ENCODE assay signal across 28 cellular contexts in genomic region chr1:221841983-221842335, GRCh38.
"Had no signal": no experiment of that assay in that cellular context is flagged by ENCODE, and none has a peak within 500 bp of the region (broad histone marks: within the 10 kb centered on the region; RNA-seq: fewer than 3 reads in every experiment).

No MANE protein-coding gene starts in this region.

- H3K4me3 Mint-ChIP-seq: activated B cell treated with CpG ODN at 0.5 μM for 24 hours; activated naive CD8-positive, alpha-beta T cell; mesothelial cell of epicardium; naive thymus-derived CD4-positive, alpha-beta T cell; stimulated activated effector memory CD8-positive, alpha-beta T cell treated with anti-CD3 and anti-CD28 coated beads, Interleukin-12 subunit alpha, Interleukin-12 subunit beta, amount 100 ng/mL, for 72 hours; stimulated activated naive CD8-positive, alpha-beta T cell treated with anti-CD3 and anti-CD28 coated beads, Interleukin-15, Interleukin-2, amounts not matched to agents 100 ng/mL and 50 ng/mL, for 24 hours; T-helper 17 cell; type B pancreatic cell had no signal

- H3K4me1 ChIP-seq: adrenal gland, uterus had no signal

- H3K27me3 ChIP-seq: adrenal gland, body of pancreas, gastroesophageal sphincter, ovary, right lobe of liver, uterus had no signal

- H3K36me3 Mint-ChIP-seq: activated naive CD8-positive, alpha-beta T cell; mesothelial cell of epicardium; type B pancreatic cell had no signal

- H3K36me3 ChIP-seq: adrenal gland, gastroesophageal sphincter, ovary, right lobe of liver, uterus had no signal

- H3K27ac ChIP-seq: adrenal gland, body of pancreas, gastroesophageal sphincter, ovary, right lobe of liver, uterus had no signal

- H3K9me3 Mint-ChIP-seq: activated B cell treated with CpG ODN at 0.5 μM for 24 hours; mesothelial cell of epicardium; stimulated activated effector memory CD8-positive, alpha-beta T cell treated with anti-CD3 and anti-CD28 coated beads, Interleukin-12 subunit alpha, Interleukin-12 subunit beta, amount 100 ng/mL, for 72 hours; stimulated activated naive CD8-positive, alpha-beta T cell treated with anti-CD3 and anti-CD28 coated beads, Interleukin-15, Interleukin-2, amounts not matched to agents 100 ng/mL and 50 ng/mL, for 24 hours; type B pancreatic cell had no signal

- H3K27ac Mint-ChIP-seq: mesothelial cell of epicardium; naive thymus-derived CD4-positive, alpha-beta T cell; progenitor cell of endocrine pancreas; stimulated activated effector memory CD8-positive, alpha-beta T cell treated with anti-CD3 and anti-CD28 coated beads, Interleukin-12 subunit alpha, Interleukin-12 subunit beta, amount 100 ng/mL, for 72 hours; stimulated activated naive CD8-positive, alpha-beta T cell treated with anti-CD3 and anti-CD28 coated beads, Interleukin-15, Interleukin-2, amounts not matched to agents 100 ng/mL and 50 ng/mL, for 24 hours; T-helper 17 cell; type B pancreatic cell had no signal

- H3K4me3 ChIP-seq: adrenal gland, body of pancreas, gastroesophageal sphincter, ovary, right lobe of liver, uterus had no signal

- H3K9me3 ChIP-seq: adrenal gland, body of pancreas, gastroesophageal sphincter, ovary, right lobe of liver, uterus had no signal

- DNase-seq: activated B cell treated with CpG ODN at 0.5 μM for 24 hours; activated CD4-positive, alpha-beta T cell treated with anti-CD3 and anti-CD28 coated beads, Interleukin-2, amount 50 U/mL, for 1 hour; activated CD8-positive, alpha-beta memory T cell treated with anti-CD3 and anti-CD28 coated beads for 24 hours; activated effector memory CD4-positive, alpha-beta T cell treated with Interleukin-2 at 50 U/mL for 16 hours; activated naive CD4-positive, alpha-beta T cell treated with Interleukin-2 at 50 U/mL for 16 hours; adrenal gland; aorta; body of pancreas; dermis blood vessel endothelial cell; effector CD4-positive, alpha-beta T cell; hypothalamus; left ventricle myocardium superior; mammary epithelial cell; naive thymus-derived CD4-positive, alpha-beta T cell; ovary; right lobe of liver; small intestine; stimulated activated CD4-positive, alpha-beta T cell treated with anti-CD3 and anti-CD28 coated beads, Interleukin-4, amount 100 ng/mL, for 24 hours; T-helper 17 cell; T1000; uterus had no signal

- H3K27me3 Mint-ChIP-seq: activated B cell treated with CpG ODN at 0.5 μM for 24 hours; activated naive CD8-positive, alpha-beta T cell; progenitor cell of endocrine pancreas had no signal
